ENCODE assay signal across 21 cellular contexts in the genomic region with DNA sequence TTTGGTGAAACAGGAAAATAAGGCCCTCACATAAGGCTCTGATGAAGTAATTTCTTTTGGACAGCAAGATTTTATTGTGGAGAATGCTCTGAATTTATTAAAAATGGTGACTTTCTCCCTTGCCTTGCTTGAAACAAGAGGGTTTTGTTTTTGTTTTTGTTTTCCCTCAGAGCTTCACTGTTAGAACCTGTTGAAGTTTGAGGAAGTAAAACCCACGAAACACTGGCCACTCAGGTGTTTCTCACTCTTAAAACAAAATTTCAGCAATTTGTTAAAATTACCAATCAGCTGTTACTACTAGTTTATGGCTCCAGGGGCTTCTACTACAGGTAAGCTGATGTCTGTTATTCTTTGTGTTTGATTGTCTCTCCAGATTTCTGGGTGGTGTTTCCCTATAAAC.
A peak's percentile ranks its signal among the peaks of the same experiment; 100 is the strongest.
DNase-seq lines count a peak whose midpoint lies in the region; ATAC-seq, FAIRE-seq and TF ChIP-seq lines count a peak whose summit lies in the region.
"Had no signal": no experiment of that assay in that cellular context is flagged by ENCODE, and none has a peak within 500 bp of the region (broad histone marks: within the 10 kb centered on the region; RNA-seq: fewer than 3 reads in every experiment).

No MANE protein-coding gene starts in this region.

- DNase-seq in sciatic nerve (ENCODE audit: low spot score) = no peak
- no peak for DNase-seq in NCI-H446 (lab: John Stamatoyannopoulos, UW)
- DNase-seq in H54 (ENCODE audit: insufficient read length, low spot score) = no peak
- DNase-seq: activated CD4-positive, alpha-beta T cell treated with anti-CD3 and anti-CD28 coated beads, Interleukin-2, amount 10 ng/mL, durations not matched to agents 24 days and 14 days; activated naive CD8-positive, alpha-beta T cell treated with anti-CD3 and anti-CD28 coated beads, Interleukin-2, amount 50 U/mL, for 24 hours; activated T-cell treated with anti-CD3 and anti-CD28 coated beads, Interleukin-2, amount 50 U/mL, for 72 hours; CD8-positive, alpha-beta memory T cell; effector memory CD4-positive, alpha-beta T cell; hypothalamus; NCI-H1092; NCI-H2171 treated with DMSO at 0.1 percent for 48 hours; ovary; SHP77; T1000; trophoblast cell had no signal

- no peak for TF ChIP-seq POLR2A in H54 (IDR thresholded peaks at IDR 0.05; ENCODE audit: low read depth, low read length)

- FAIRE-seq in H54 (lab: Jason Lieb, UNC) = no peak
- FAIRE-seq: H1 had no signal

- intact Hi-C loops in sciatic nerve (cut with DNase I) = no loop called here

- ATAC-seq in GM18517 (IDR thresholded peaks at IDR 0.05; ENCODE audit: unreplicated experiment) = peak; percentile 67
- ATAC-seq in GM19468 (IDR thresholded peaks at IDR 0.05; ENCODE audit: extremely low read depth, unreplicated experiment) = peak; percentile 68
- peak; percentile 63 for ATAC-seq in HG02678 (IDR thresholded peaks at IDR 0.05; ENCODE audit: unreplicated experiment)
- ATAC-seq in HG03432 (IDR thresholded peaks at IDR 0.05; ENCODE audit: unreplicated experiment) = peak; percentile 64
- ATAC-seq in sciatic nerve = no peak
- ATAC-seq in HG03095 (IDR thresholded peaks at IDR 0.05; ENCODE audit: unreplicated experiment) = no peak
- ATAC-seq: activated naive CD8-positive, alpha-beta T cell treated with anti-CD3 and anti-CD28 coated beads, Interleukin-2, amount 50 U/mL, for 24 hours; activated T-cell treated with anti-CD3 and anti-CD28 coated beads, Interleukin-2, amount 50 U/mL, for 72 hours had no signal

Comparison
In these comparisons a context has a peak if more than half of its experiments do, and no peak if none do; other contexts are left out.
1. ATAC-seq: peak in GM18517 (single experiment), GM19468 (single experiment), HG02678 (single experiment) and HG03432 (single experiment); none in sciatic nerve (single experiment) and HG03095 (single experiment).